ENCODE assay signal across 1 cellular context in the genomic region with DNA sequence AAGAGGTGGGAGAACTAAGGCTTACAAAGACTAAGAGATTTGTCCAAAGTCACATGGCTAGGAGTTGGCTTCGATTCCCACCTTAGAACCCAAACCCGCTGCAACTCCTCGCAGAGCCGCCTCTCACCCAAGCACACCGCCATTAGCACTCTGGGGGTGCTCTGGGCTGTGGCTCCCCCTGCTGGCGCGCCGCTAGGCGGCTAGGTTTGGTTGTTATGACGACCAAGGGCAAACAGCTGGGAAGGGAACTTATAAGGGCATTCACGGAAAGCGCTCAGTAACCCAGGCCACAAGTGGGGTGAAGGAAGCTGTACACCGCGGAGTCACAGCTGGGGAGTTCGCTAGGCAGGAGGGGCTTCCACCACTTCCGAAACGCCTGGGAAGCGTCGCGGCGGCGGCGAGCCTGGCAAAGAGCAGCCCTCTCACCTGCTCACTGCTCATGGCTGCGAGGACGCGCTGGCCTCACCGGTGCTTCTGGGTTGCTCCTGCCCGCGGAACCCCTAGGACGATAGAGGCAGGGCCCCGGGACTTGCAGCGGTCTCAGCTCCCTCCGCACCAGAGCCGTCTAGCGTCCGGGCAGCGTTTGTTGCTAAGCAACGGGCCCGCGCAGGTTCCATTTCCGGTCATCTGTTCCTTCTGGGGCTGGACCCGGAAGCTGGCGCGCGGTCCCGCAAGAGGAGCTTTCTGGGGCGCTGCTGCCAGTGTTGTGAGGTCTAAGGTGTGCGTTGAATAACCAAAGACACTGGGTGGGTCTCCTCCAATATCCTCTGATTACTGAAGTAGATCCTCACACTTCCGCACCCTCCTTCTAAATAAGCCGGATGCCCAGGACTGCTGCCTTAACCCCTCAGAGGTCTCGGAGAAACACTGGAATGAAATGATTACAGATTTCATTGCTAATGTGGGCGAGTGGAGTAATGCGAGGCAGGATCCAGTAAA.
TF ChIP-seq lines count a peak whose summit lies in the region.

Gene DNAH7, minus strand, starts transcription at position 567 of the 939 bp plus-strand sequence. Its CDS starts 126 bp downstream, at position 441.

TF ChIP-seq in WTC11, 78 proteins besides CTCF, POLR2A, EP300 and RAD21 (continued from another document and continues in another):
- TF ChIP-seq, protein P1, sequence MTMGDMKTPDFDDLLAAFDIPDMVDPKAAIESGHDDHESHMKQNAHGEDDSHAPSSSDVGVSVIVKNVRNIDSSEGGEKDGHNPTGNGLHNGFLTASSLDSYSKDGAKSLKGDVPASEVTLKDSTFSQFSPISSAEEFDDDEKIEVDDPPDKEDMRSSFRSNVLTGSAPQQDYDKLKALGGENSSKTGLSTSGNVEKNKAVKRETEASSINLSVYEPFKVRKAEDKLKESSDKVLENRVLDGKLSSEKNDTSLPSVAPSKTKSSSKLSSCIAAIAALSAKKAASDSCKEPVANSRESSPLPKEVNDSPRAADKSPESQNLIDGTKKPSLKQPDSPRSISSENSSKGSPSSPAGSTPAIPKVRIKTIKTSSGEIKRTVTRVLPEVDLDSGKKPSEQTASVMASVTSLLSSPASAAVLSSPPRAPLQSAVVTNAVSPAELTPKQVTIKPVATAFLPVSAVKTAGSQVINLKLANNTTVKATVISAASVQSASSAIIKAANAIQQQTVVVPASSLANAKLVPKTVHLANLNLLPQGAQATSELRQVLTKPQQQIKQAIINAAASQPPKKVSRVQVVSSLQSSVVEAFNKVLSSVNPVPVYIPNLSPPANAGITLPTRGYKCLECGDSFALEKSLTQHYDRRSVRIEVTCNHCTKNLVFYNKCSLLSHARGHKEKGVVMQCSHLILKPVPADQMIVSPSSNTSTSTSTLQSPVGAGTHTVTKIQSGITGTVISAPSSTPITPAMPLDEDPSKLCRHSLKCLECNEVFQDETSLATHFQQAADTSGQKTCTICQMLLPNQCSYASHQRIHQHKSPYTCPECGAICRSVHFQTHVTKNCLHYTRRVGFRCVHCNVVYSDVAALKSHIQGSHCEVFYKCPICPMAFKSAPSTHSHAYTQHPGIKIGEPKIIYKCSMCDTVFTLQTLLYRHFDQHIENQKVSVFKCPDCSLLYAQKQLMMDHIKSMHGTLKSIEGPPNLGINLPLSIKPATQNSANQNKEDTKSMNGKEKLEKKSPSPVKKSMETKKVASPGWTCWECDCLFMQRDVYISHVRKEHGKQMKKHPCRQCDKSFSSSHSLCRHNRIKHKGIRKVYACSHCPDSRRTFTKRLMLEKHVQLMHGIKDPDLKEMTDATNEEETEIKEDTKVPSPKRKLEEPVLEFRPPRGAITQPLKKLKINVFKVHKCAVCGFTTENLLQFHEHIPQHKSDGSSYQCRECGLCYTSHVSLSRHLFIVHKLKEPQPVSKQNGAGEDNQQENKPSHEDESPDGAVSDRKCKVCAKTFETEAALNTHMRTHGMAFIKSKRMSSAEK (CRISPR knock-in tag; IDR thresholded peaks at IDR 0.05; ENCODE audit: borderline replicate concordance) = no peak
- TF ChIP-seq, protein P2, sequence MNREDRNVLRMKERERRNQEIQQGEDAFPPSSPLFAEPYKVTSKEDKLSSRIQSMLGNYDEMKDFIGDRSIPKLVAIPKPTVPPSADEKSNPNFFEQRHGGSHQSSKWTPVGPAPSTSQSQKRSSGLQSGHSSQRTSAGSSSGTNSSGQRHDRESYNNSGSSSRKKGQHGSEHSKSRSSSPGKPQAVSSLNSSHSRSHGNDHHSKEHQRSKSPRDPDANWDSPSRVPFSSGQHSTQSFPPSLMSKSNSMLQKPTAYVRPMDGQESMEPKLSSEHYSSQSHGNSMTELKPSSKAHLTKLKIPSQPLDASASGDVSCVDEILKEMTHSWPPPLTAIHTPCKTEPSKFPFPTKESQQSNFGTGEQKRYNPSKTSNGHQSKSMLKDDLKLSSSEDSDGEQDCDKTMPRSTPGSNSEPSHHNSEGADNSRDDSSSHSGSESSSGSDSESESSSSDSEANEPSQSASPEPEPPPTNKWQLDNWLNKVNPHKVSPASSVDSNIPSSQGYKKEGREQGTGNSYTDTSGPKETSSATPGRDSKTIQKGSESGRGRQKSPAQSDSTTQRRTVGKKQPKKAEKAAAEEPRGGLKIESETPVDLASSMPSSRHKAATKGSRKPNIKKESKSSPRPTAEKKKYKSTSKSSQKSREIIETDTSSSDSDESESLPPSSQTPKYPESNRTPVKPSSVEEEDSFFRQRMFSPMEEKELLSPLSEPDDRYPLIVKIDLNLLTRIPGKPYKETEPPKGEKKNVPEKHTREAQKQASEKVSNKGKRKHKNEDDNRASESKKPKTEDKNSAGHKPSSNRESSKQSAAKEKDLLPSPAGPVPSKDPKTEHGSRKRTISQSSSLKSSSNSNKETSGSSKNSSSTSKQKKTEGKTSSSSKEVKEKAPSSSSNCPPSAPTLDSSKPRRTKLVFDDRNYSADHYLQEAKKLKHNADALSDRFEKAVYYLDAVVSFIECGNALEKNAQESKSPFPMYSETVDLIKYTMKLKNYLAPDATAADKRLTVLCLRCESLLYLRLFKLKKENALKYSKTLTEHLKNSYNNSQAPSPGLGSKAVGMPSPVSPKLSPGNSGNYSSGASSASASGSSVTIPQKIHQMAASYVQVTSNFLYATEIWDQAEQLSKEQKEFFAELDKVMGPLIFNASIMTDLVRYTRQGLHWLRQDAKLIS (CRISPR knock-in tag; IDR thresholded peaks at IDR 0.05; ENCODE audit: borderline replicate concordance) = no peak
- TF ChIP-seq SOX15 (CRISPR knock-in tag; IDR thresholded peaks at IDR 0.05) (no peak), HMGA2 (CRISPR knock-in tag; IDR thresholded peaks at IDR 0.05) (no peak), ATF6 (CRISPR knock-in tag; IDR thresholded peaks at IDR 0.05) (no peak), TEAD1 (CRISPR knock-in tag; IDR thresholded peaks at IDR 0.05) (no peak; the same call in 1 of the 2 replicates), CREM (CRISPR knock-in tag; IDR thresholded peaks at IDR 0.05) (0 out of 2 replicates have a peak, but pooled peaks have one; percentile 38), ETV6 (CRISPR knock-in tag; IDR thresholded peaks at IDR 0.05) (no peak; the same call in 1 of the 2 replicates), NFE2L1 (CRISPR knock-in tag; IDR thresholded peaks at IDR 0.05) (no peak), FOXP1 (CRISPR knock-in tag; IDR thresholded peaks at IDR 0.05; ENCODE audit: borderline replicate concordance) (peak; percentile 92; the same call in 1 of the 2 replicates), MXD4 (CRISPR knock-in tag; IDR thresholded peaks at IDR 0.05; ENCODE audit: borderline replicate concordance) (no peak), JAZF1 (CRISPR knock-in tag; IDR thresholded peaks at IDR 0.05) (no peak), JUN (CRISPR knock-in tag; IDR thresholded peaks at IDR 0.05) (no peak; the same call in 1 of the 2 replicates), IRF2 (CRISPR knock-in tag; IDR thresholded peaks at IDR 0.05; ENCODE audit: borderline replicate concordance, low read depth) (no peak), GTF2I (CRISPR knock-in tag; conservative IDR thresholded peaks at IDR 0.05) (no peak), HMGXB4 (CRISPR knock-in tag; IDR thresholded peaks at IDR 0.05) (peak; percentile 87; the same call in 1 of the 2 replicates), ZNF263 (CRISPR knock-in tag; IDR thresholded peaks at IDR 0.05; ENCODE audit: low read depth) (no peak), ZNF512 (CRISPR knock-in tag; IDR thresholded peaks at IDR 0.05; ENCODE audit: borderline replicate concordance) (no peak), ZNF138 (CRISPR knock-in tag; conservative IDR thresholded peaks at IDR 0.05) (no peak), SMAD4 (CRISPR knock-in tag; IDR thresholded peaks at IDR 0.05) (no peak), ESRRA (CRISPR knock-in tag; IDR thresholded peaks at IDR 0.05; ENCODE audit: borderline replicate concordance) (no peak), ELF4 (CRISPR knock-in tag; IDR thresholded peaks at IDR 0.05; ENCODE audit: low read depth) (no peak), NR1H2 (CRISPR knock-in tag; IDR thresholded peaks at IDR 0.05) (no peak), AR (CRISPR knock-in tag; IDR thresholded peaks at IDR 0.05) (no peak), MLX (CRISPR knock-in tag; IDR thresholded peaks at IDR 0.05) (0 out of 2 replicates have a peak, but pooled peaks have one; percentile 5), E2F1 (CRISPR knock-in tag; IDR thresholded peaks at IDR 0.05) (0 out of 2 replicates have a peak, but pooled peaks have one; percentile 8), MYBL2 (CRISPR knock-in tag; IDR thresholded peaks at IDR 0.05) (0 out of 2 replicates have a peak, but pooled peaks have one; percentile 40), ZNF416 (CRISPR knock-in tag; IDR thresholded peaks at IDR 0.05) (no peak)
- TF ChIP-seq, protein P3, sequence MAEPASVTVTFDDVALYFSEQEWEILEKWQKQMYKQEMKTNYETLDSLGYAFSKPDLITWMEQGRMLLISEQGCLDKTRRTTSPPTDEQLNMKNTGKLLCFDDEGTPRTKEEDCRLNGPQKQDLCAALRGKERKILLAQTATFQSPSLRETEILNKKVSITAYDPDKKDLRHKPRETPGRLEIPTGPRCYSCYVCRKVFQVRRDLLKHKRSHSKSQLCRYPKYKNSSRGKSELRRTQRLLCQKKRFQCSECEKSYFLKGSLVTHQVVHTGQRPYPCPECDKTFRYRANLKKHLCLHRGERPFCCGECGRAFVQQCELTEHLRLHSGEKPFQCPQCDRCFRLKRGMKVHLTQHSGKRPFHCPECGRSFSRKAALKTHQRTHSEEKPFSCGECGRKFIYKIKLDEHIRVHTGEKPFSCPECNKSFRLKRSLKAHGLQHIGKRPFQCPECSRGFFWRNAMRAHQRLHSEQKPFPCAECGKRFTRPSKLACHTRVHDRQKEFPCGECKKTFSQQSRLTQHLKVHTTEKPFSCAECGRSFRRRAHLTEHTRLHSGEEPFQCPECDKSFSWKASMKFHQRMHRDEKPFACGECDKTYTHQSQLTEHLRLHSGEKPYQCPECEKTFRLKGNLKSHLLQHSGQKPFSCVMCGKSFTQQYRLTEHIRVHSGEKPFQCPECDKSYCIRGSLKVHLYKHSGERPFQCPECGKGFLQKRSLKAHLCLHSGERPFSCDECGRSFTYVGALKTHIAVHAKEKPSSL (CRISPR knock-in tag; conservative IDR thresholded peaks at IDR 0.05) = no peak
